11 cellular contexts compared by ENCODE assay signal in the genomic region with DNA sequence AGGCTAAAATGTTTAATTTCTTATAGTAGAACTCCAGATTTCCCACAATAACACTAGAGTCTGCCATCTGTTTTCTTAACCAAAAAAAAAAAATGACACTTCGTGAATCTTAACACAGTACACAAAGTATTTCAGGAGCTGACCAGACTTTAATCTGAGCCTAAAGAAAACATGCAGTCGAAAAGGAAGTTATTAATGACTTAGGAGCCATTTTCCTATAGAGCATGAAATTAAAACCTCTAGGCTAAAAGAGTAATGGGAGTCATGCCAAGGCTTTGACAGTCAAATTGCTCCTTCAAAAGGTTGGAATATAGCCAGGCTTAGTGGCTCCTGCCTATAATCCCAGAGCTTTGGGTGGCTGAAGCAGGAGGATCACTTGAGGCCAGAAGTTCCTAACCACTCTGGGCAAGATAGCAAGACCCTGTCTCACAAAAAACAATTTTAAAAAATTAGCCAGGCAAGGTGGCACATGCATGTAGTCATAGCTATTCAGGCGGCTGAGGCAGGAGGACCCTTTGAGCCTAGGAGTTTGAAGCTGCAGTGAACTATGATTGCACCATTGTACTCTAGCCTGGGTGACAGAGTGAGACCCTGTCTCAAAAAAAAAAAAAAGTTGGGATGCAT. TPM values are rescaled to one million over a fixed set of nuclear protein-coding genes. Genes with fewer than 3 reads are reported as not detected.
DNase-seq lines count a peak whose midpoint lies in the region; ATAC-seq, FAIRE-seq and TF ChIP-seq lines count a peak whose summit lies in the region.
"Had no signal": no experiment of that assay in that cellular context is flagged by ENCODE, and none has a peak within 500 bp of the region (broad histone marks: within the 10 kb centered on the region; RNA-seq: fewer than 3 reads in every experiment).

No MANE protein-coding gene starts in this region.

- no peaks in the 10 kb centered on the region for H3K4me1 Mint-ChIP-seq in Calu3 (ENCODE audit: low read depth, unreplicated experiment)

- no peaks in the 10 kb centered on the region for H3K27me3 Mint-ChIP-seq in Calu3 (ENCODE audit: unreplicated experiment)

- POLR2A ChIA-PET in HCT116 (lab: Charles Lee) (no interaction called here), endothelial cell of umbilical vein (lab: Charles Lee) (interaction anchor here (0.6 to 0.7 kb wide), 2 partner anchors 38 to 128 kb away, joined by 4 to 9 read pairs; no protein-coding TSS in a partner anchor)

- no peak overlapping the region for H2AFZ ChIP-seq in HCT116 (ENCODE audit: low read depth, low read length, poor library complexity, severe bottlenecking)
- H2AFZ ChIP-seq in endothelial cell of umbilical vein (ENCODE audit: low read depth, low read length): no peak overlapping the region

- peaks cover 5% of the 10 kb centered on the region for H3K36me3 Mint-ChIP-seq in Calu3 (ENCODE audit: insufficient read depth, unreplicated experiment)

- DNase-seq in HCT116 (ENCODE audit: low read depth, low spot score): no peak
- DNase-seq in NCI-H2196 (lab: John Stamatoyannopoulos, UW; ENCODE audit: unreplicated experiment): peak; percentile 58
- peak; percentile 64 for DNase-seq in endothelial cell of umbilical vein (ENCODE audit: low read depth, low spot score)
- DNase-seq in pulmonary artery endothelial cell (ENCODE audit: low read depth, low spot score): peak; percentile 1
- no peak for DNase-seq in activated T-cell treated with anti-CD3 and anti-CD28 coated beads for 4 hours
- no peak for DNase-seq in Calu3
- no peak for DNase-seq in GOT3 (lab: John Stamatoyannopoulos, UW)
- DNase-seq: H9 had no signal

- intact Hi-C loops in HCT116 (cut with micrococcal nuclease): no loop called here
- intact Hi-C loops in endothelial cell of umbilical vein (cut with micrococcal nuclease): no loop called here
- intact Hi-C loops in Calu3 (cut with micrococcal nuclease; ENCODE audit: unreplicated experiment): no loop called here

- H3K27me3 ChIP-seq in HCT116 (ENCODE audit: insufficient read depth, low read length) (no peaks in the 10 kb centered on the region), endothelial cell of umbilical vein (ENCODE audit: control insufficient read depth in 2 of 2, insufficient read depth in 2 of 2, low read length in 2 of 2) (no peaks in the 10 kb centered on the region)
- H3K27me3 ChIP-seq: body of pancreas had no signal

- peaks cover 8% of the 10 kb centered on the region for H3K9me3 Mint-ChIP-seq in Calu3 (ENCODE audit: low read depth, unreplicated experiment)

- no peak for TF ChIP-seq RAD21 in HCT116 (IDR thresholded peaks at IDR 0.05; ENCODE audit: low read depth)

- H3K27ac Mint-ChIP-seq in Calu3 (ENCODE audit: unreplicated experiment): no peak overlapping the region

- 0 out of 4 replicates have a peak, but pooled peaks cover 0 to 3% of the 10 kb centered on the region in 2 experiments for H3K9me3 ChIP-seq in HCT116 (ENCODE audit: control insufficient read depth in 1 of 2, insufficient read depth in 1 of 2, low read depth in 1 of 2, low read length in 2 of 2)
- H3K9me3 ChIP-seq in endothelial cell of umbilical vein (replicated peaks; ENCODE audit: control insufficient read depth, insufficient read depth, low read length): no peaks in the 10 kb centered on the region
- H3K9me3 ChIP-seq: body of pancreas had no signal

- H3K9ac ChIP-seq in HCT116 (ENCODE audit: low read length) (no peak overlapping the region), endothelial cell of umbilical vein (replicated peaks; ENCODE audit: extremely low read depth, insufficient read depth, low read length) (no peak overlapping the region)

- no peak overlapping the region for H3K4me2 ChIP-seq in HCT116 (ENCODE audit: low read length)
- H3K4me2 ChIP-seq in endothelial cell of umbilical vein (ENCODE audit: insufficient read depth, low read length): no peak overlapping the region

- TF ChIP-seq POLR2A in HCT116 (IDR thresholded peaks at IDR 0.05; ENCODE audit: borderline replicate concordance, extremely low read depth, insufficient read depth, insufficient read length) (no peak), endothelial cell of umbilical vein (IDR thresholded peaks at IDR 0.05; ENCODE audit: low read depth, low read length) (no peak)

- no peaks in the 10 kb centered on the region for H3K9me2 ChIP-seq in HCT116 (ENCODE audit: insufficient read depth)

- no peak for ATAC-seq in HCT116
- no peak for ATAC-seq in HG03565 (IDR thresholded peaks at IDR 0.05; ENCODE audit: unreplicated experiment)
- ATAC-seq: body of pancreas had no signal

- CTCF ChIA-PET in HCT116 (lab: Charles Lee): no interaction called here
- CTCF ChIA-PET in endothelial cell of umbilical vein (lab: Charles Lee): interaction anchor here (0.6 to 1.8 kb wide), 7 partner anchors 10 to 48 kb away, joined by 3 to 7 read pairs (median 3); no protein-coding TSS in a partner anchor
- CTCF ChIA-PET in Calu3 (lab: Charles Lee): interaction anchor here (0.7 to 1.5 kb wide), 4 partner anchors 14 to 137 kb away, joined by 3 to 9 read pairs (median 5); partner anchors contain the start of gene MICU1

- H3K27ac ChIP-seq in HCT116 (ENCODE audit: low read depth, low read length) (no peak overlapping the region), endothelial cell of umbilical vein (ENCODE audit: insufficient read depth, low read depth, low read length) (no peak overlapping the region)

- peak; percentile 73 for FAIRE-seq in endothelial cell of umbilical vein (lab: Jason Lieb, UNC)

- peaks cover 0 to 8% of the 10 kb centered on the region in 2 experiments; a peak in 1 of 4 replicates for H3K4me1 ChIP-seq in HCT116 (ENCODE audit: control insufficient read depth in 1 of 2, insufficient read depth in 2 of 2, low read length in 2 of 2)
- H3K4me1 ChIP-seq in endothelial cell of umbilical vein (ENCODE audit: control insufficient read depth, extremely low read depth, insufficient read depth, low read length): peaks cover 3% of the 10 kb centered on the region

- TF ChIP-seq CTCF in HCT116 (IDR thresholded peaks at IDR 0.05 in 2 of 3, conservative IDR thresholded peaks at IDR 0.05 in 1 of 3; ENCODE audit: borderline replicate concordance in 1 of 3, insufficient read depth in 1 of 3, low read depth in 2 of 3, low read length in 2 of 3) (no peak), endothelial cell of umbilical vein (IDR thresholded peaks at IDR 0.05; ENCODE audit: extremely low read depth in 1 of 2, insufficient read depth in 1 of 2, low read depth in 1 of 2, low read length in 2 of 2) (no peak), Calu3 (IDR thresholded peaks at IDR 0.05; ENCODE audit: unreplicated experiment) (no peak)

- RAD21 ChIA-PET in HCT116 (lab: Charles Lee; ENCODE audit: low non-redundant PET in 1 of 2, low total read pairs in 2 of 2, uncharacterized antibody in 2 of 2, unreplicated experiment in 2 of 2): interaction anchor here in 1 of 2 experiments (0.7 kb wide), 1 partner anchor 222 kb away, joined by 4 read pairs; no protein-coding TSS in a partner anchor

- BruUV-seq in HCT116 (replicated peaks; lab: Mats Ljungman, UMichigan) (no TSS peak), endothelial cell of umbilical vein (replicated peaks; lab: Mats Ljungman, UMichigan) (no TSS peak), Calu3 (replicated peaks; lab: Mats Ljungman, UMichigan) (no TSS peak)

- peaks cover 10% of the 10 kb centered on the region; the same call in 1 of the 2 replicates for H3K79me2 ChIP-seq in HCT116 (ENCODE audit: insufficient read depth, low read length)
- peaks cover 4% of the 10 kb centered on the region for H3K79me2 ChIP-seq in endothelial cell of umbilical vein (ENCODE audit: control insufficient read depth, insufficient read depth, low read length)

- H3K9me1 ChIP-seq in endothelial cell of umbilical vein (replicated peaks; ENCODE audit: control insufficient read depth, extremely low read depth, insufficient read depth, low read length): no peaks in the 10 kb centered on the region

- dilution Hi-C loops in endothelial cell of umbilical vein (cut with MboI; ENCODE audit: extremely low pct_ligation_motif_present, low sequenced_read_pairs): no loop called here

- H3K4me3 Mint-ChIP-seq in Calu3 (ENCODE audit: low read depth, unreplicated experiment): no peak overlapping the region
- H3K4me3 Mint-ChIP-seq: H9 had no signal

- H4K20me1 ChIP-seq in HCT116 (ENCODE audit: insufficient read depth) (no peaks in the 10 kb centered on the region), endothelial cell of umbilical vein (replicated peaks; ENCODE audit: control insufficient read depth, extremely low read depth, insufficient read depth, low read length) (no peaks in the 10 kb centered on the region)

- H3K4me3 ChIP-seq in HCT116 (replicated peaks in 1 of 2; ENCODE audit: low read depth in 1 of 2, low read length in 2 of 2) (no peak overlapping the region), endothelial cell of umbilical vein (replicated peaks in 1 of 3; ENCODE audit: insufficient read depth in 1 of 3, low read depth in 1 of 3, low read length in 3 of 3) (no peak overlapping the region)
- H3K4me3 ChIP-seq: body of pancreas, lung had no signal

- H3K36me3 ChIP-seq in HCT116 (ENCODE audit: control insufficient read depth in 1 of 2, insufficient read depth in 2 of 2, low read length in 2 of 2) (no peaks in the 10 kb centered on the region), endothelial cell of umbilical vein (ENCODE audit: control insufficient read depth in 2 of 2, extremely low read depth in 1 of 2, insufficient read depth in 2 of 2, low read length in 2 of 2) (no peaks in the 10 kb centered on the region)

TF ChIP-seq in HCT116, 20 proteins besides CTCF, POLR2A, EP300 and RAD21 (continues in another document):
- TF ChIP-seq YY1 (IDR thresholded peaks at IDR 0.05; ENCODE audit: extremely low read depth, insufficient replicate concordance, low read depth, low read length): no peak

TF ChIP-seq in endothelial cell of umbilical vein, 7 proteins besides CTCF, POLR2A, EP300 and RAD21 (continues in another document):
- TF ChIP-seq GATA2 (IDR thresholded peaks at IDR 0.05; ENCODE audit: insufficient read depth, insufficient read length, low read depth, low read length) (no peak), MYC (IDR thresholded peaks at IDR 0.05; ENCODE audit: low read depth, low read length) (no peak), JUN (IDR thresholded peaks at IDR 0.05; ENCODE audit: borderline replicate concordance, insufficient read depth, insufficient read length, low read depth) (no peak), EZH2 (IDR thresholded peaks at IDR 0.05; ENCODE audit: borderline replicate concordance, low read depth, low read length, severe bottlenecking) (no peak)

RNA-seq across cellular contexts. Expression of gene MICU1, which starts 13.6 kb away (rescaled TPM):
- 39.4 TPM for total RNA-seq in HCT116 (2021; ENCODE audit: unreplicated experiment)
- polyA plus RNA-seq in HCT116 (2012): 20.9 and 29.9 TPM in 2 replicates
- 42.3 and 48.0 TPM in 2 replicates for total RNA-seq in endothelial cell of umbilical vein
- 23.7 and 27.5 TPM in 2 replicates for polyA plus RNA-seq in endothelial cell of umbilical vein
- 32.4 and 36.9 TPM in 2 replicates for polyA plus RNA-seq in endothelial cell of umbilical vein (2011; cell fraction: cytosol; rRNA removed)
- 18.9 and 21.2 TPM in 2 replicates for polyA plus RNA-seq in endothelial cell of umbilical vein (2011; cell fraction: nucleus; rRNA removed)
- polyA plus RNA-seq in endothelial cell of umbilical vein (2012): 45.1 and 47.3 TPM in 2 replicates
- 39.0 and 52.1 TPM in 2 replicates for polyA minus RNA-seq in endothelial cell of umbilical vein
- polyA minus RNA-seq in endothelial cell of umbilical vein (2011; cell fraction: cytosol; rRNA and poly(A)+ RNA removed): 11.5 TPM
- polyA minus RNA-seq in endothelial cell of umbilical vein (2011; cell fraction: nucleus; rRNA and poly(A)+ RNA removed): 18.1 and 29.5 TPM in 2 replicates
- 29.6 and 40.1 TPM in 2 replicates for total RNA-seq in pulmonary artery endothelial cell
- total RNA-seq in Calu3 (2022): 89.1 and 89.4 TPM in 2 replicates

Comparison
In these comparisons a context has a peak if more than half of its experiments do, and no peak if none do; other contexts are left out.
1. DNase-seq: peak in NCI-H2196 (single experiment), endothelial cell of umbilical vein (single experiment) and pulmonary artery endothelial cell (single experiment); none in HCT116 (single experiment), activated T-cell treated with anti-CD3 and anti-CD28 coated beads for 4 hours (single experiment), Calu3 (single experiment) and GOT3 (single experiment).